ENCODE assay signal across 9 cellular contexts in genomic region chr6:52233975-52234823, GRCh38. TPM values are rescaled to one million over a fixed set of nuclear protein-coding genes. Genes with fewer than 3 reads are reported as not detected.
A peak's percentile ranks its signal among the peaks of the same experiment; 100 is the strongest.
DNase-seq lines count a peak whose midpoint lies in the region; ATAC-seq and TF ChIP-seq lines count a peak whose summit lies in the region.
"Had no signal": no experiment of that assay in that cellular context is flagged by ENCODE, and none has a peak within 500 bp of the region (broad histone marks: within the 10 kb centered on the region; RNA-seq: fewer than 3 reads in every experiment).

No MANE protein-coding gene starts in this region.

- no peak overlapping the region for H3K4me3 Mint-ChIP-seq in activated CD4-positive, alpha-beta memory T cell treated with anti-CD3 and anti-CD28 coated beads for 36 hours
- H3K4me3 Mint-ChIP-seq: activated B cell treated with CpG ODN at 0.5 μM for 24 hours had no signal

- H3K36me3 Mint-ChIP-seq in activated CD4-positive, alpha-beta memory T cell treated with anti-CD3 and anti-CD28 coated beads for 36 hours, result no peaks in the 10 kb centered on the region

- H3K27me3 ChIP-seq in iPS DF 6.9 (ENCODE audit: control insufficient read depth, insufficient read depth, low read length), result no peaks in the 10 kb centered on the region
- no peaks in the 10 kb centered on the region for H3K27me3 ChIP-seq in thyroid gland

- peaks cover 39% of the 10 kb centered on the region for H3K27me3 Mint-ChIP-seq in activated CD4-positive, alpha-beta memory T cell treated with anti-CD3 and anti-CD28 coated beads for 36 hours

- no peak for TF ChIP-seq POLR2A in thyroid gland (IDR thresholded peaks at IDR 0.05)

- no peaks in the 10 kb centered on the region for H3K9me3 Mint-ChIP-seq in activated CD4-positive, alpha-beta memory T cell treated with anti-CD3 and anti-CD28 coated beads for 36 hours
- H3K9me3 Mint-ChIP-seq: activated B cell treated with CpG ODN at 0.5 μM for 24 hours had no signal

- POLR2A ChIA-PET in activated CD4-positive, alpha-beta memory T cell treated with anti-CD3 and anti-CD28 coated beads for 36 hours (lab: Charles Lee), result interaction anchor here (0.8 to 1.2 kb wide), 2 partner anchors 19 to 77 kb away, joined by 3 to 4 read pairs; no protein-coding TSS in a partner anchor

- peak; percentile 81 for DNase-seq in AG20443 (ENCODE audit: low spot score)
- peak; percentile 18 to 80 (median 31) for DNase-seq in NCI-H1417 (lab: John Stamatoyannopoulos, UW)
- DNase-seq in activated CD4-positive, alpha-beta memory T cell treated with anti-CD3 and anti-CD28 coated beads for 36 hours, result peak; percentile 73
- peak; percentile 47 for DNase-seq in iPS DF 6.9 (ENCODE audit: low read depth, low spot score)
- DNase-seq in thyroid gland, result peak; percentile 37 to 48
- DNase-seq in NOMO-1 treated with DMSO at 0.1 percent for 48 hours (lab: John Stamatoyannopoulos, UW; ENCODE audit: unreplicated experiment), result no peak
- DNase-seq: activated B cell treated with CpG ODN at 0.5 μM for 24 hours had no signal

- H3K36me3 ChIP-seq in iPS DF 6.9 (ENCODE audit: control insufficient read depth, insufficient read depth, low read length) (no peaks in the 10 kb centered on the region), thyroid gland (no peaks in the 10 kb centered on the region)

- peak; percentile 84 for ATAC-seq in HG02623 (IDR thresholded peaks at IDR 0.05; ENCODE audit: unreplicated experiment)

- WGBS in iPS DF 6.9 (ENCODE audit: insufficient coverage, insufficient read length), result no CpG with 5 or more reads among the region's 15 CpGs
- 32 to 35% methylated on average over 15 of the region's 15 CpGs for WGBS in thyroid gland, 2 donors

- no peak overlapping the region for H3K27ac Mint-ChIP-seq in activated CD4-positive, alpha-beta memory T cell treated with anti-CD3 and anti-CD28 coated beads for 36 hours
- H3K27ac Mint-ChIP-seq: activated B cell treated with CpG ODN at 0.5 μM for 24 hours had no signal

- TF ChIP-seq CTCF in GM12875 (IDR thresholded peaks at IDR 0.05; ENCODE audit: borderline replicate concordance, insufficient read depth, low read depth, low read length), result peak; percentile 68; the same call in 1 of the 2 replicates
- peak in 4 of 6 experiments; percentile 44 to 61 (median 54) for TF ChIP-seq CTCF in thyroid gland (IDR thresholded peaks at IDR 0.05)

- no peak overlapping the region for H3K4me3 ChIP-seq in GM12875 (ENCODE audit: low read depth, low read length)
- no peak overlapping the region for H3K4me3 ChIP-seq in iPS DF 6.9 (ENCODE audit: low read length)
- H3K4me3 ChIP-seq in thyroid gland (replicated peaks in 1 of 3), result no peak overlapping the region

- H3K9me3 ChIP-seq in iPS DF 6.9 (ENCODE audit: control insufficient read depth, insufficient read depth, low read length) (no peaks in the 10 kb centered on the region), thyroid gland (no peaks in the 10 kb centered on the region)

- no peak overlapping the region for H3K27ac ChIP-seq in iPS DF 6.9 (ENCODE audit: low read length)
- no peak overlapping the region for H3K27ac ChIP-seq in thyroid gland

- CTCF ChIA-PET in activated CD4-positive, alpha-beta memory T cell treated with anti-CD3 and anti-CD28 coated beads for 36 hours (lab: Charles Lee), result interaction anchor here (0.7 to 5.5 kb wide), 17 partner anchors 8 to 185 kb away, joined by 3 to 52 read pairs (median 5); no protein-coding TSS in a partner anchor

- H3K4me1 ChIP-seq in iPS DF 6.9 (ENCODE audit: control insufficient read depth, insufficient read depth, low read length) (no peaks in the 10 kb centered on the region), thyroid gland (peaks cover 0 to 4% of the 10 kb centered on the region in 2 donors)

- H3K4me1 Mint-ChIP-seq in activated CD4-positive, alpha-beta memory T cell treated with anti-CD3 and anti-CD28 coated beads for 36 hours (ENCODE audit: low read depth), result peaks cover 13% of the 10 kb centered on the region
- H3K4me1 Mint-ChIP-seq: activated B cell treated with CpG ODN at 0.5 μM for 24 hours had no signal

- intact Hi-C loops in activated CD4-positive, alpha-beta memory T cell treated with anti-CD3 and anti-CD28 coated beads for 36 hours (cut with micrococcal nuclease), result loop anchor here (1.0 to 2.0 kb wide), 6 partner anchors 17 to 170 kb away; no protein-coding TSS in a partner anchor
- intact Hi-C loops in thyroid gland (cut with DNase I), result no loop called here

RNA-seq across cellular contexts. Expression of gene IL17F, which starts 10.1 kb away (rescaled TPM):
- 100 to 1,000 TPM; 113 to 119 TPM for total RNA-seq in activated CD4-positive, alpha-beta memory T cell treated with anti-CD3 and anti-CD28 coated beads for 36 hours
- total RNA-seq in thyroid gland, result not detected
- total RNA-seq: activated B cell treated with CpG ODN at 0.5 μM for 24 hours had no signal

RNA-seq across cellular contexts. Expression of gene IL17A, which starts 48.0 kb away (rescaled TPM):
- 10 to 100 TPM; 33.7 to 35.3 TPM for total RNA-seq in activated CD4-positive, alpha-beta memory T cell treated with anti-CD3 and anti-CD28 coated beads for 36 hours
- not detected for total RNA-seq in thyroid gland
- total RNA-seq: activated B cell treated with CpG ODN at 0.5 μM for 24 hours had no signal

RNA-seq across cellular contexts. Expression of gene MCM3, which starts 50.3 kb away (rescaled TPM):
- total RNA-seq in activated CD4-positive, alpha-beta memory T cell treated with anti-CD3 and anti-CD28 coated beads for 36 hours, result 100 to 1,000 TPM; 231 to 244 TPM
- 10 to 100 TPM; 26.1 to 44.5 (median 34.3) TPM for total RNA-seq in thyroid gland

Comparison
In these comparisons a context has a peak if more than half of its experiments do, and no peak if none do; other contexts are left out.
1. RNA of gene IL17F, which starts 10.1 kb away (total RNA-seq): 113 to 119 TPM in activated CD4-positive, alpha-beta memory T cell treated with anti-CD3 and anti-CD28 coated beads for 36 hours; not detected in thyroid gland; every median in the first group is over 100 times any median in the second.
2. RNA of gene IL17A, which starts 48.0 kb away (total RNA-seq): 33.7 to 35.3 TPM in activated CD4-positive, alpha-beta memory T cell treated with anti-CD3 and anti-CD28 coated beads for 36 hours; not detected in thyroid gland; every median in the first group is over 10 times any median in the second.
3. RNA of gene MCM3, which starts 50.3 kb away (total RNA-seq): 231 to 244 TPM in activated CD4-positive, alpha-beta memory T cell treated with anti-CD3 and anti-CD28 coated beads for 36 hours; 26.1 to 44.5 TPM in thyroid gland; every median in the first group is over 4 times any median in the second.